In genomic region chr3:7209098-7209497, GRCh38 we compare ENCODE assay signal across 19 cellular contexts.
"Had no signal": no experiment of that assay in that cellular context is flagged by ENCODE, and none has a peak within 500 bp of the region (broad histone marks: within the 10 kb centered on the region; RNA-seq: fewer than 3 reads in every experiment).

No MANE protein-coding gene starts in this region.

- H3K27ac ChIP-seq: esophagus squamous epithelium, gastroesophageal sphincter, pancreas, tibial artery, upper lobe of left lung, uterus had no signal

- H3K4me3 ChIP-seq: esophagus squamous epithelium, gastroesophageal sphincter, pancreas, tibial artery, upper lobe of left lung, uterus had no signal

- H3K36me3 ChIP-seq: esophagus squamous epithelium, gastroesophageal sphincter, pancreas, tibial artery, upper lobe of left lung had no signal

- H3K9me3 Mint-ChIP-seq: dendritic cell treated with granulocyte-macrophage colony-stimulating factor and Interleukin-4, amounts not matched to agents 40 ng/mL and 50 ng/mL, for 4 days; nephron had no signal

- H3K4me1 ChIP-seq: esophagus squamous epithelium, pancreas, tibial artery, upper lobe of left lung, uterus had no signal

- ATAC-seq: effector memory CD8-positive, alpha-beta T cell; gastroesophageal sphincter; left lobe of liver; pancreas; right cardiac atrium had no signal

- H3K9me3 ChIP-seq: esophagus squamous epithelium, gastroesophageal sphincter, pancreas, tibial artery, upper lobe of left lung, uterus had no signal

- H3K27me3 ChIP-seq: esophagus squamous epithelium, gastroesophageal sphincter, pancreas, tibial artery, upper lobe of left lung, uterus had no signal

- DNase-seq: effector memory CD8-positive, alpha-beta T cell; esophagus squamous epithelium; foreskin fibroblast; glutamatergic neuron; islet precursor cell; occipital lobe; pancreas; right cardiac atrium; small intestine; stimulated activated CD4-positive, alpha-beta T cell treated with anti-CD3 and anti-CD28 coated beads, Interleukin-12 subunit alpha, Interleukin-12 subunit beta, amount 100 ng/mL, for 4 hours; stimulated activated naive CD4-positive, alpha-beta T cell treated with Interleukin-2 at 50 U/mL for 16 hours; tibial artery; upper lobe of left lung; uterus had no signal

- H3K27ac Mint-ChIP-seq: dendritic cell treated with granulocyte-macrophage colony-stimulating factor and Interleukin-4, amounts not matched to agents 40 ng/mL and 50 ng/mL, for 4 days; effector memory CD8-positive, alpha-beta T cell; nephron; progenitor cell of endocrine pancreas had no signal

- H3K4me3 Mint-ChIP-seq: dendritic cell treated with granulocyte-macrophage colony-stimulating factor and Interleukin-4, amounts not matched to agents 40 ng/mL and 50 ng/mL, for 4 days; effector memory CD8-positive, alpha-beta T cell; nephron had no signal

- FAIRE-seq: pancreas, small intestine had no signal

- H3K27me3 Mint-ChIP-seq: dendritic cell treated with granulocyte-macrophage colony-stimulating factor and Interleukin-4, amounts not matched to agents 40 ng/mL and 50 ng/mL, for 4 days; effector memory CD8-positive, alpha-beta T cell; progenitor cell of endocrine pancreas had no signal
